ENCODE assay signal across 8 cellular contexts in the genomic region with DNA sequence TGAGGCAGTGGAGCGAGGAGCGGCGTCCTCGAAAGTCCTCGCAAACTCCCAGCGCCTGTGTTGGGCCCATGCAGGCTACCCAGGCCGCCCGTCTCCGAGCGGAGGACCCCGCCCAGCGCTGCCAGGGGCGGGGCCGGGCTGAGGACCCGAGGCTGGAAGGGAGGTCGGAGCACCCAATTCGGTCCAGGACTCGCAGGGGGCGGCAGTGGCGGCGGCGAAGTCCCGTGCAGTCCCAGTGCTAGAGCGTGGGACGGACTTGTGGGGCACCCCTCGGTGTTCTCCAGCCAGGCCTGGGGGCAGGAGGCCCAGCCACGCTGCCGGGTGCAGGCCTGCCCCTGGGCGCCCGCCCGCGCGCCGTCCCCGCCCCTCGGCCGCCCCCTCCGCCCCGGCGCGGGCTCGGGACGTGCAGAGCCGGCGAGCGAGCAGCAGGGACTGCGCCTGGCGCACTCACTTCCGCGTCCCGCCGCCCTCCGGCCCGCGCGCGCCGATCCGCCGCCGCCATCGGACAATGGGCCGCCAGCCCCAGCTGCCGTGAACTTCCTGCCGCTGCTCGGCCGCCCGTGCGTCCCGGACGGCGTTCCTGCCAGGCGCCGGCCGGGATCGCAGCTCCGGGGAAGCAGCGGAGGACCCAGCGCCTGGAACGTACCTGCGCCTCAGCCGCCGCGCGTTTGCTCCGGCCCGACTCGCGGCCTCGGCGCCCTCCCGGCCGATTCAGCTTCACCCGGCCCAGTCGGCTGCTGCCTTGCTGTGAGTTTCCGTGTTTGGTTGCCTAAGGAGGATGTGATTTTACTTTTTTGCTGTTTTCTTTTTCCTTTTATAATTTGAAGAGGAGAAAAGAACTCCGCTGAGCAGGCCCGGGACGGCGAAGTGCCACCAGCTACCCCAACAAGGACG. TPM values are rescaled to one million over a fixed set of nuclear protein-coding genes. Genes with fewer than 3 reads are reported as not detected.
A peak's percentile ranks its signal among the peaks of the same experiment; 100 is the strongest.
DNase-seq lines count a peak whose midpoint lies in the region; ATAC-seq and TF ChIP-seq lines count a peak whose summit lies in the region.

No MANE protein-coding gene starts in this region.

- peak overlapping the region; percentile 86 for H3K27ac ChIP-seq in suprapubic skin

- peak overlapping the region; percentile 92 for H3K4me3 Mint-ChIP-seq in activated T-helper 2 cell treated with anti-CD3 and anti-CD28 coated beads, Interferon-gamma antibody, Interleukin-2, Interleukin-4, amounts not matched to agents 10 μg/mL and 5 μg/mL and 100 μg/mL, durations not matched to agents 14 hours and 24 hours and 36 hours (ENCODE audit: low read depth)
- H3K4me3 Mint-ChIP-seq in neural crest cell, result peak overlapping the region; percentile 94

- H3K36me3 ChIP-seq in suprapubic skin, result no peaks in the 10 kb centered on the region

- TF ChIP-seq POLR2A in suprapubic skin (IDR thresholded peaks at IDR 0.05), result peak in 1 of 2 donors; percentile 29

- ATAC-seq in GM19397 (IDR thresholded peaks at IDR 0.05; ENCODE audit: unreplicated experiment) (peak; percentile 52), HG03571 (IDR thresholded peaks at IDR 0.05; ENCODE audit: unreplicated experiment) (peak; percentile 40)

- TF ChIP-seq CTCF in fibroblast of villous mesenchyme (IDR thresholded peaks at IDR 0.05; ENCODE audit: insufficient read depth, low read depth, low read length) (no peak), neural crest cell (conservative IDR thresholded peaks at IDR 0.05) (no peak), suprapubic skin (IDR thresholded peaks at IDR 0.05) (no peak)

- TF ChIP-seq EP300 in suprapubic skin (IDR thresholded peaks at IDR 0.05), result no peak

- 1% methylated on average over 23 of the region's 101 CpGs for WGBS in suprapubic skin

- peaks cover 32% of the 10 kb centered on the region for H3K36me3 Mint-ChIP-seq in activated T-helper 2 cell treated with anti-CD3 and anti-CD28 coated beads, Interferon-gamma antibody, Interleukin-2, Interleukin-4, amounts not matched to agents 10 μg/mL and 5 μg/mL and 100 μg/mL, durations not matched to agents 14 hours and 24 hours and 36 hours (ENCODE audit: low read depth)
- no peaks in the 10 kb centered on the region for H3K36me3 Mint-ChIP-seq in neural crest cell (ENCODE audit: low read depth)

- peaks cover 6% of the 10 kb centered on the region for H3K27me3 Mint-ChIP-seq in activated T-helper 2 cell treated with anti-CD3 and anti-CD28 coated beads, Interferon-gamma antibody, Interleukin-2, Interleukin-4, amounts not matched to agents 10 μg/mL and 5 μg/mL and 100 μg/mL, durations not matched to agents 14 hours and 24 hours and 36 hours (ENCODE audit: low read depth)
- no peaks in the 10 kb centered on the region for H3K27me3 Mint-ChIP-seq in neural crest cell (ENCODE audit: low read depth)

- H3K27me3 ChIP-seq in suprapubic skin, result no peaks in the 10 kb centered on the region

- DNase-seq in CMK (ENCODE audit: low read depth) (peak; percentile 49), RKO (ENCODE audit: low spot score) (peak; percentile 84), fibroblast of villous mesenchyme (ENCODE audit: low read depth) (peak; percentile 68), neural crest cell (ENCODE audit: low read depth, low spot score) (peak; percentile 63), suprapubic skin (ENCODE audit: low spot score in 2 of 2) (peak in 1 of 2 donors; percentile 78)
- peak; percentile 74 for DNase-seq in activated T-helper 2 cell treated with anti-CD3 and anti-CD28 coated beads, Interferon-gamma antibody, Interleukin-2, Interleukin-4, amounts not matched to agents 10 μg/mL and 5 μg/mL and 100 μg/mL, durations not matched to agents 14 hours and 24 hours and 36 hours (ENCODE audit: low spot score)

- peaks cover 49% of the 10 kb centered on the region for H3K4me1 Mint-ChIP-seq in activated T-helper 2 cell treated with anti-CD3 and anti-CD28 coated beads, Interferon-gamma antibody, Interleukin-2, Interleukin-4, amounts not matched to agents 10 μg/mL and 5 μg/mL and 100 μg/mL, durations not matched to agents 14 hours and 24 hours and 36 hours (ENCODE audit: low read depth)
- peaks cover 43% of the 10 kb centered on the region for H3K4me1 Mint-ChIP-seq in neural crest cell

- no peaks in the 10 kb centered on the region for H3K9me3 Mint-ChIP-seq in activated T-helper 2 cell treated with anti-CD3 and anti-CD28 coated beads, Interferon-gamma antibody, Interleukin-2, Interleukin-4, amounts not matched to agents 10 μg/mL and 5 μg/mL and 100 μg/mL, durations not matched to agents 14 hours and 24 hours and 36 hours
- H3K9me3 Mint-ChIP-seq in neural crest cell, result peaks cover 2% of the 10 kb centered on the region

- H3K4me3 ChIP-seq in fibroblast of villous mesenchyme (ENCODE audit: low read depth, low read length) (peak overlapping the region; percentile 73), suprapubic skin (peak overlapping the region; percentile 62)

- H3K4me1 ChIP-seq in suprapubic skin, result peaks cover 59% of the 10 kb centered on the region

- peak overlapping the region; percentile 84 for H3K27ac Mint-ChIP-seq in activated T-helper 2 cell treated with anti-CD3 and anti-CD28 coated beads, Interferon-gamma antibody, Interleukin-2, Interleukin-4, amounts not matched to agents 10 μg/mL and 5 μg/mL and 100 μg/mL, durations not matched to agents 14 hours and 24 hours and 36 hours
- peak overlapping the region; percentile 84 for H3K27ac Mint-ChIP-seq in neural crest cell (ENCODE audit: unreplicated experiment)

- no peaks in the 10 kb centered on the region for H3K9me3 ChIP-seq in suprapubic skin

- intact Hi-C loops in activated T-helper 2 cell treated with anti-CD3 and anti-CD28 coated beads, Interferon-gamma antibody, Interleukin-2, Interleukin-4, amounts not matched to agents 10 μg/mL and 5 μg/mL and 100 μg/mL, durations not matched to agents 14 hours and 24 hours and 36 hours (cut with micrococcal nuclease), result loop anchor here (1.0 to 5.0 kb wide), 3 partner anchors 23 to 63 kb away; no protein-coding TSS in a partner anchor

RNA-seq across cellular contexts. Expression of gene LIMD1, which starts 0.6 kb away (rescaled TPM):
- total RNA-seq in activated T-helper 2 cell treated with anti-CD3 and anti-CD28 coated beads, Interferon-gamma antibody, Interleukin-2, Interleukin-4, amounts not matched to agents 10 μg/mL and 5 μg/mL and 100 μg/mL, durations not matched to agents 14 hours and 24 hours and 36 hours, result 42.3 and 43.2 TPM in 2 replicates
- total RNA-seq in fibroblast of villous mesenchyme (15.8 and 23.7 TPM in 2 replicates), neural crest cell (41.8 and 44.4 TPM in 2 replicates), suprapubic skin (10 to 100 TPM; 16.6 to 55.4 (median 26.3) TPM)
